8 cellular contexts compared by ENCODE assay signal in the genomic region with DNA sequence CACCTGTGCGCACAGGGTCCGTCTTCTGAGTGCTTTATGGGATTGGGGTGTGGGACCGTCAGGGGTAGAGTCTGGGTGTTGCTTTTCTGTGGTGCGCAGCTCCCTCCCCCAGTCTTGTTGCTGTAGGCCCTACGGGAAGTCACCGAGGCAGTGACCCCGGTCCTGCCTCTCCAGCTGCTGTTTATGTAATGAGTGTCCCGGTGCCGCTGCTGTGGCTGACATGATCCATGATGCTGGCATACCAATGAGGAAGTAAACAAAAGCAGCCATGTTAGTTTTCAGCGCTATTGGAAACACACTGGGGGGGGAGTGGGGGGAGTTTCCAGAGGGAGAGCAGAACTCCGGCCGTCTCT. TPM values are rescaled to one million over a fixed set of nuclear protein-coding genes. Genes with fewer than 3 reads are reported as not detected.
DNase-seq lines count a peak whose midpoint lies in the region; ATAC-seq and TF ChIP-seq lines count a peak whose summit lies in the region.

No MANE protein-coding gene starts in this region.

- H3K9me3 Mint-ChIP-seq in activated T-cell treated with anti-CD3 and anti-CD28 coated beads, Interleukin-2, amount 50 U/mL, for 24 hours, result no peaks in the 10 kb centered on the region
- no peaks in the 10 kb centered on the region for H3K9me3 Mint-ChIP-seq in neural crest cell

- H3K4me1 Mint-ChIP-seq in activated T-cell treated with anti-CD3 and anti-CD28 coated beads, Interleukin-2, amount 50 U/mL, for 24 hours (ENCODE audit: low read depth), result peaks cover 49% of the 10 kb centered on the region
- H3K4me1 Mint-ChIP-seq in neural crest cell, result peaks cover 62% of the 10 kb centered on the region

- peak overlapping the region; percentile 83 for H3K27ac ChIP-seq in foreskin keratinocyte

- H3K27me3 ChIP-seq in foreskin keratinocyte, result no peaks in the 10 kb centered on the region

- peaks cover 47% of the 10 kb centered on the region for H3K36me3 Mint-ChIP-seq in activated T-cell treated with anti-CD3 and anti-CD28 coated beads, Interleukin-2, amount 50 U/mL, for 24 hours (ENCODE audit: low read depth)
- no peaks in the 10 kb centered on the region for H3K36me3 Mint-ChIP-seq in neural crest cell (ENCODE audit: low read depth)

- no peak for TF ChIP-seq CTCF in foreskin keratinocyte (conservative IDR thresholded peaks at IDR 0.05)
- TF ChIP-seq CTCF in neural crest cell (conservative IDR thresholded peaks at IDR 0.05), result no peak

- H3K27ac Mint-ChIP-seq in activated T-cell treated with anti-CD3 and anti-CD28 coated beads, Interleukin-2, amount 50 U/mL, for 24 hours, result peak overlapping the region; percentile 97
- peak overlapping the region; percentile 94 for H3K27ac Mint-ChIP-seq in neural crest cell (ENCODE audit: unreplicated experiment)

- peak overlapping the region; percentile 97 for H3K4me3 Mint-ChIP-seq in activated T-cell treated with anti-CD3 and anti-CD28 coated beads, Interleukin-2, amount 50 U/mL, for 24 hours
- peak overlapping the region; percentile 98 for H3K4me3 Mint-ChIP-seq in neural crest cell

- ATAC-seq in foreskin keratinocyte (no peak), GM21529 (IDR thresholded peaks at IDR 0.05; ENCODE audit: unreplicated experiment) (no peak)

- peaks cover 9% of the 10 kb centered on the region for H3K4me1 ChIP-seq in foreskin keratinocyte

- H3K27me3 Mint-ChIP-seq in activated T-cell treated with anti-CD3 and anti-CD28 coated beads, Interleukin-2, amount 50 U/mL, for 24 hours, result no peaks in the 10 kb centered on the region
- peaks cover 5% of the 10 kb centered on the region for H3K27me3 Mint-ChIP-seq in neural crest cell (ENCODE audit: low read depth)

- DNase-seq in activated T-cell treated with anti-CD3 and anti-CD28 coated beads, Interleukin-2, amount 50 U/mL, for 24 hours, result no peak
- DNase-seq in activated T-cell treated with anti-CD3 and anti-CD28 coated beads, Interleukin-2, amount 50 U/mL, for 48 hours, result no peak
- DNase-seq in NOMO-1 (lab: John Stamatoyannopoulos, UW; ENCODE audit: unreplicated experiment in 2 of 2) (peak; percentile 68 to 77), foreskin keratinocyte (no peak), neural crest cell (ENCODE audit: low read depth, low spot score) (no peak), NCI-H1436 treated with DMSO at 0.1 percent for 48 hours (lab: John Stamatoyannopoulos, UW) (no peak)
- peak; percentile 79 for DNase-seq in activated effector memory CD4-positive, alpha-beta T cell treated with anti-CD3 and anti-CD28 coated beads, Interleukin-2, amount 50 U/mL, for 16 hours

RNA-seq across cellular contexts. Expression of a gene that starts 1.1 kb away (rescaled TPM):
- total RNA-seq in foreskin keratinocyte, result 57.9 and 65.4 TPM in 2 replicates
- 59.3 and 62.8 TPM in 2 replicates for polyA plus RNA-seq in foreskin keratinocyte
- total RNA-seq in neural crest cell, result 76.9 and 82.8 TPM in 2 replicates

Comparison
In these comparisons a context has a peak if more than half of its experiments do, and no peak if none do; other contexts are left out.
1. DNase-seq: peak in NOMO-1 (2 of 2) and activated effector memory CD4-positive, alpha-beta T cell treated with anti-CD3 and anti-CD28 coated beads, Interleukin-2, amount 50 U/mL, for 16 hours (single experiment); none in activated T-cell treated with anti-CD3 and anti-CD28 coated beads, Interleukin-2, amount 50 U/mL, for 24 hours (single experiment), activated T-cell treated with anti-CD3 and anti-CD28 coated beads, Interleukin-2, amount 50 U/mL, for 48 hours (0 of 2), foreskin keratinocyte (0 of 2), neural crest cell (single experiment) and NCI-H1436 treated with DMSO at 0.1 percent for 48 hours (single experiment).